ENCODE assay signal across 8 cellular contexts in genomic region chr7:129224251-129225205, GRCh38. TPM values are rescaled to one million over a fixed set of nuclear protein-coding genes. Genes with fewer than 3 reads are reported as not detected.
A peak's percentile ranks its signal among the peaks of the same experiment; 100 is the strongest.
DNase-seq lines count a peak whose midpoint lies in the region; ATAC-seq and TF ChIP-seq lines count a peak whose summit lies in the region.

TSS of gene AHCYL2 (plus strand) at chr7:129225030.

- H3K27me3 ChIP-seq in OCI-LY1 (ENCODE audit: insufficient read depth, low read length) = no peaks in the 10 kb centered on the region

- H3K9me3 Mint-ChIP-seq in endothelial cell (ENCODE audit: unreplicated experiment) (no peaks in the 10 kb centered on the region), mesothelial cell of epicardium (no peaks in the 10 kb centered on the region)

- no peaks in the 10 kb centered on the region for H3F3A ChIP-seq in OCI-LY1 (ENCODE audit: insufficient read depth, low read length)

- H3K4me2 ChIP-seq in OCI-LY1 (ENCODE audit: low read length) = peak within 1 kb of the TSS; percentile 80

- no peaks in the 10 kb centered on the region for H4K20me1 ChIP-seq in OCI-LY1 (ENCODE audit: insufficient read depth, low read length)

- no peaks in the 10 kb centered on the region for H3K9me2 ChIP-seq in OCI-LY1 (ENCODE audit: low read depth, low read length)

- H3K27ac ChIP-seq in OCI-LY1 (ENCODE audit: low read depth, low read length, poor library complexity, severe bottlenecking) = peak within 1 kb of the TSS; percentile 54

- H3K4me3 Mint-ChIP-seq in endothelial cell (ENCODE audit: unreplicated experiment) = peak within 1 kb of the TSS; percentile 99
- H3K4me3 Mint-ChIP-seq in mesothelial cell of epicardium = peak within 1 kb of the TSS; percentile 94

- no peaks in the 10 kb centered on the region for H3K79me2 ChIP-seq in OCI-LY1 (ENCODE audit: insufficient read depth, low read length)

- H3K27ac Mint-ChIP-seq in endothelial cell (ENCODE audit: unreplicated experiment) = peak within 1 kb of the TSS; percentile 100
- peak within 1 kb of the TSS; percentile 99 for H3K27ac Mint-ChIP-seq in mesothelial cell of epicardium

- peak within 1 kb of the TSS; percentile 63 for H3K9ac ChIP-seq in OCI-LY1 (ENCODE audit: low read length)

- no peaks in the 10 kb centered on the region for H3K9me3 ChIP-seq in OCI-LY1 (ENCODE audit: low read length)

- peak within 1 kb of the TSS; percentile 77 for H2AFZ ChIP-seq in OCI-LY1 (ENCODE audit: low read length)

- H3K36me3 ChIP-seq in OCI-LY1 (ENCODE audit: insufficient read depth, low read length) = no peaks in the 10 kb centered on the region

- peaks cover 32% of the 10 kb centered on the region for H3K4me1 Mint-ChIP-seq in endothelial cell (ENCODE audit: unreplicated experiment)
- H3K4me1 Mint-ChIP-seq in mesothelial cell of epicardium = peaks cover 26% of the 10 kb centered on the region

- ATAC-seq in GM21526 (IDR thresholded peaks at IDR 0.05; ENCODE audit: low FRiP score, unreplicated experiment) = peak; percentile 86

- H3K27me3 Mint-ChIP-seq in endothelial cell (ENCODE audit: unreplicated experiment) (peaks cover 9% of the 10 kb centered on the region), mesothelial cell of epicardium (ENCODE audit: low read depth) (no peaks in the 10 kb centered on the region)

- H3K4me1 ChIP-seq in OCI-LY1 (ENCODE audit: insufficient read depth, low read length, severe bottlenecking) = peaks cover 28% of the 10 kb centered on the region

- H3K4me3 ChIP-seq in OCI-LY1 (ENCODE audit: low read depth, low read length, poor library complexity, severe bottlenecking) = peak within 1 kb of the TSS; percentile 68

- TF ChIP-seq CTCF in OCI-LY1 (IDR thresholded peaks at IDR 0.05; ENCODE audit: low read length) (no peak), endothelial cell (IDR thresholded peaks at IDR 0.05; ENCODE audit: unreplicated experiment) (no peak), mesothelial cell of epicardium (IDR thresholded peaks at IDR 0.05; ENCODE audit: unreplicated experiment) (no peak)

- DNase-seq in DMS 273 (lab: John Stamatoyannopoulos, UW; ENCODE audit: unreplicated experiment) = peak; percentile 99
- peak; percentile 86 for DNase-seq in HuH-7 (ENCODE audit: low spot score)
- peak; percentile 97 for DNase-seq in activated CD8-positive, alpha-beta memory T cell treated with anti-CD3 and anti-CD28 coated beads, Interleukin-2, amount 50 U/mL, for 4 hours
- peak; percentile 97 for DNase-seq in endothelial cell (ENCODE audit: low spot score)
- peak; percentile 92 to 96 for DNase-seq in mesothelial cell of epicardium (ENCODE audit: low spot score in 2 of 2, unreplicated experiment in 2 of 2)
- DNase-seq in stimulated activated CD8-positive, alpha-beta memory T cell treated with anti-CD3 and anti-CD28 coated beads, Interleukin-15, amount 100 ng/mL, for 4 hours (ENCODE audit: low read depth in 2 of 2) = peak; percentile 96 to 98

- no peaks in the 10 kb centered on the region for H3K36me3 Mint-ChIP-seq in endothelial cell (ENCODE audit: low read depth, unreplicated experiment)
- no peaks in the 10 kb centered on the region for H3K36me3 Mint-ChIP-seq in mesothelial cell of epicardium

RNA-seq across cellular contexts. Expression of gene AHCYL2, which starts in this region (rescaled TPM):
- total RNA-seq in endothelial cell (ENCODE audit: unreplicated experiment) (19.9 TPM), mesothelial cell of epicardium (22.8 to 23.9 TPM (median 23.3 TPM) in 3 replicates)

Comparison
In these comparisons a context has a peak if more than half of its experiments do, and no peak if none do; other contexts are left out.
1. Peak in every context shown above with its lines: DNase-seq, ATAC-seq, H3K4me3 ChIP-seq and H3K27ac ChIP-seq.